ENCODE assay signal across 1 cellular context in genomic region chr2:127701651-127702394, GRCh38.
TF ChIP-seq lines count a peak whose summit lies in the region.

No MANE protein-coding gene starts in this region.

TF ChIP-seq in H1, 55 proteins besides CTCF, POLR2A, EP300 and RAD21:
- no peak for TF ChIP-seq NANOG (IDR thresholded peaks at IDR 0.05; ENCODE audit: insufficient read depth, low read depth, low read length, poor library complexity, severe bottlenecking)
- no peak for TF ChIP-seq EGR1 (IDR thresholded peaks at IDR 0.05; ENCODE audit: borderline replicate concordance, low read depth, low read length)
- TF ChIP-seq MAFK (IDR thresholded peaks at IDR 0.05; ENCODE audit: low read depth, low read length), result no peak
- peak in 1 of 2 experiments; percentile 78; a peak in 1 of 4 replicates for TF ChIP-seq HDAC2 (IDR thresholded peaks at IDR 0.05; ENCODE audit: borderline replicate concordance in 1 of 2, low read depth in 2 of 2, low read length in 2 of 2)
- no peak for TF ChIP-seq SIRT6 (IDR thresholded peaks at IDR 0.05; ENCODE audit: low read length)
- peak; percentile 50 for TF ChIP-seq ASH2L (IDR thresholded peaks at IDR 0.05; ENCODE audit: low read length)
- peak; percentile 5 for TF ChIP-seq KDM4A (IDR thresholded peaks at IDR 0.05; ENCODE audit: low read depth, low read length, severe bottlenecking)
- peak; percentile 65; the same call in 1 of the 2 replicates for TF ChIP-seq TEAD4 (IDR thresholded peaks at IDR 0.05; ENCODE audit: low read depth, low read length)
- peak; percentile 40; the same call in 1 of the 2 replicates for TF ChIP-seq PHF8 (conservative IDR thresholded peaks at IDR 0.05; ENCODE audit: low read depth, low read length)
- TF ChIP-seq GABPA (IDR thresholded peaks at IDR 0.05; ENCODE audit: borderline replicate concordance, insufficient read depth, low read length), result peak; percentile 73; the same call in 1 of the 2 replicates
- TF ChIP-seq TAF1 (IDR thresholded peaks at IDR 0.05; ENCODE audit: low read depth, low read length), result peak; percentile 36
- TF ChIP-seq TBP (IDR thresholded peaks at IDR 0.05; ENCODE audit: low read depth, low read length), result peak; percentile 54
- no peak for TF ChIP-seq SUZ12 (IDR thresholded peaks at IDR 0.05; ENCODE audit: low read length)
- TF ChIP-seq TAF7 (optimal IDR thresholded peaks at IDR 0.05; ENCODE audit: borderline replicate concordance, low read depth, low read length), result peak; percentile 90
- no peak for TF ChIP-seq EZH2 (IDR thresholded peaks at IDR 0.05; ENCODE audit: low read depth, low read length, severe bottlenecking)
- no peak for TF ChIP-seq POU5F1 (IDR thresholded peaks at IDR 0.05; ENCODE audit: low read depth, low read length)
- no peak for TF ChIP-seq USF2 (IDR thresholded peaks at IDR 0.05; ENCODE audit: low read length)
- 0 out of 2 replicates have a peak, but pooled peaks have one; percentile 20 for TF ChIP-seq NRF1 (IDR thresholded peaks at IDR 0.05; ENCODE audit: low read depth, low read length)
- no peak for TF ChIP-seq SIN3A (conservative IDR thresholded peaks at IDR 0.05 in 1 of 2, IDR thresholded peaks at IDR 0.05 in 1 of 2; ENCODE audit: low read depth in 1 of 2, low read length in 2 of 2)
- no peak for TF ChIP-seq CTBP2 (IDR thresholded peaks at IDR 0.05; ENCODE audit: borderline replicate concordance, insufficient read depth, insufficient read length, low read length)
- TF ChIP-seq CHD7 (IDR thresholded peaks at IDR 0.05; ENCODE audit: insufficient replicate concordance, low read length), result no peak
- TF ChIP-seq JUND (IDR thresholded peaks at IDR 0.05; ENCODE audit: low read length), result no peak
- TF ChIP-seq RXRA (IDR thresholded peaks at IDR 0.05; ENCODE audit: insufficient read depth, low read depth, low read length), result no peak
- TF ChIP-seq MAX (IDR thresholded peaks at IDR 0.05), result peak; percentile 77; the same call in 1 of the 2 replicates
- no peak; the same call in 1 of the 2 replicates for TF ChIP-seq RBBP5 (IDR thresholded peaks at IDR 0.05; ENCODE audit: borderline replicate concordance, low read depth, low read length)
- no peak for TF ChIP-seq KDM1A (IDR thresholded peaks at IDR 0.05; ENCODE audit: borderline replicate concordance, low read length)
- TF ChIP-seq BACH1 (IDR thresholded peaks at IDR 0.05; ENCODE audit: low read length), result no peak
- TF ChIP-seq TCF12 (IDR thresholded peaks at IDR 0.05; ENCODE audit: low read depth, low read length), result no peak
- TF ChIP-seq CHD2 (IDR thresholded peaks at IDR 0.05; ENCODE audit: low read length), result no peak
- TF ChIP-seq SP2 (IDR thresholded peaks at IDR 0.05; ENCODE audit: low read length), result no peak
- no peak for TF ChIP-seq JUN (IDR thresholded peaks at IDR 0.05; ENCODE audit: low read depth, low read length)
- TF ChIP-seq CREB1 (IDR thresholded peaks at IDR 0.05), result peak; percentile 39
- TF ChIP-seq POLR2AphosphoS5 (IDR thresholded peaks at IDR 0.05; ENCODE audit: low read depth, low read length), result peak; percentile 52
- no peak for TF ChIP-seq SIX5 (IDR thresholded peaks at IDR 0.05; ENCODE audit: low read depth, low read length)
- TF ChIP-seq E2F6 (IDR thresholded peaks at IDR 0.05), result peak; percentile 73; the same call in 1 of the 2 replicates
- no peak for TF ChIP-seq GTF2F1 (IDR thresholded peaks at IDR 0.05; ENCODE audit: borderline replicate concordance, low read depth, low read length)
